27 cellular contexts compared by ENCODE assay signal in the genomic region with DNA sequence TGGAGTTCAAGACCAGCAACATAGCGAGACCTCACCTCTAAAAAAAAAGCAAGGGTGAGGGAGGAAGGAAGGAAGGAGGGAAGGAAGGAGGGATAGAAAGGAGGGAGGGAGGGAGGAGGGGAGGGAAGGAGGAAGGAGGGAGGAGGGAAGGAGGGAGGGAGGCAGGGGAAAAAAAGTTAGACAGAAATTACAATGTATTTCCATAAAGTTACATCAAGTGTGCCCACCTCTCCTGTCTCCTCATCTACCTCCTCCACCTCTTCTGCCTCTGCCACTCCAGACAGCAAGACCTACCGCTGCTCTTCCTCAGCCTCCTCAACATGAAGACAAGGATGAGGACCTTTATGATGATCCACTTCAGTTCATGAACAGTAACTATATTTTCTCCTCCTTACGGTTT. TPM values are rescaled to one million over a fixed set of nuclear protein-coding genes. Genes with fewer than 3 reads are reported as not detected.
A peak's percentile ranks its signal among the peaks of the same experiment; 100 is the strongest.
DNase-seq lines count a peak whose midpoint lies in the region; ATAC-seq, FAIRE-seq and TF ChIP-seq lines count a peak whose summit lies in the region.
"Had no signal": no experiment of that assay in that cellular context is flagged by ENCODE, and none has a peak within 500 bp of the region (broad histone marks: within the 10 kb centered on the region; RNA-seq: fewer than 3 reads in every experiment).

No MANE protein-coding gene starts in this region.

- no peak overlapping the region for H2AK5ac ChIP-seq in trophoblast cell (ENCODE audit: low read length)

- H3K79me2 ChIP-seq in HepG2 (ENCODE audit: insufficient read depth, low read length) (peaks cover 94% of the 10 kb centered on the region), trophoblast cell (ENCODE audit: control insufficient read depth, insufficient read depth, low read length, poor library complexity) (no peaks in the 10 kb centered on the region)

- H3K4me3 ChIP-seq in HepG2 (replicated peaks in 1 of 3; ENCODE audit: insufficient read depth in 1 of 3, low read depth in 2 of 3, low read length in 3 of 3), result no peak overlapping the region
- H3K4me3 ChIP-seq in right lobe of liver, result no peak overlapping the region
- no peak overlapping the region for H3K4me3 ChIP-seq in HEK293 (ENCODE audit: low read depth, low read length)
- H3K4me3 ChIP-seq in trophoblast cell (ENCODE audit: low read depth, low read length), result no peak overlapping the region
- H3K4me3 ChIP-seq: A549; BLaER1 treated with 17β-estradiol and CSF1 and Interleukin-3, amounts not matched to agents 10 nM and 100 nM; GM12878 had no signal

- H3K14ac ChIP-seq in trophoblast cell (ENCODE audit: low read length), result no peak overlapping the region

- no peak overlapping the region for H2BK120ac ChIP-seq in trophoblast cell (ENCODE audit: insufficient read depth, low read length, poor library complexity)

- no peak for TF ChIP-seq CTCF in HepG2 (CRISPR knock-in tag; IDR thresholded peaks at IDR 0.05)
- no peak for TF ChIP-seq CTCF in right lobe of liver (IDR thresholded peaks at IDR 0.05)
- TF ChIP-seq CTCF in HEK293 (tag by site-specific recombination; IDR thresholded peaks at IDR 0.05), result no peak

- H3K27ac ChIP-seq in HepG2 (ENCODE audit: extremely low read length, insufficient read depth, low read length), result no peak overlapping the region
- H3K27ac ChIP-seq in right lobe of liver, result no peak overlapping the region
- no peak overlapping the region for H3K27ac ChIP-seq in HEK293 (ENCODE audit: extremely low read depth, low read depth, low read length)
- H3K27ac ChIP-seq in trophoblast cell (ENCODE audit: low read depth, low read length), result no peak overlapping the region
- H3K27ac ChIP-seq: 22Rv1; A549; BLaER1 treated with 17β-estradiol and CSF1 and Interleukin-3, amounts not matched to agents 10 nM and 100 nM had no signal

- H3K9me3 Mint-ChIP-seq in activated CD4-positive, alpha-beta T cell treated with anti-CD3 and anti-CD28 coated beads, Interleukin-2, amount 10 ng/mL, durations not matched to agents 24 days and 14 days, result no peaks in the 10 kb centered on the region
- H3K9me3 Mint-ChIP-seq in activated CD4-positive, alpha-beta T cell treated with anti-CD3 and anti-CD28 coated beads, Interleukin-2, amount 10 ng/mL, durations not matched to agents 7 days and 5 days, result no peaks in the 10 kb centered on the region
- H3K9me3 Mint-ChIP-seq: CD14-positive monocyte; CD4-positive, alpha-beta memory T cell; CD4-positive, CD25-positive, alpha-beta regulatory T cell; CD8-positive, alpha-beta memory T cell had no signal

- peaks cover 6% of the 10 kb centered on the region for H4K20me1 ChIP-seq in HepG2 (ENCODE audit: insufficient read depth, low read length)

- H3K36me3 ChIP-seq in HepG2 (replicated peaks in 1 of 2; ENCODE audit: control insufficient read depth in 1 of 2, insufficient read depth in 2 of 2, low read length in 2 of 2) (no peaks in the 10 kb centered on the region; a peak in 2 of 5 replicates), right lobe of liver (no peaks in the 10 kb centered on the region), HEK293 (ENCODE audit: control insufficient read depth in 2 of 2, insufficient read depth in 1 of 2, low read length in 2 of 2) (no peaks in the 10 kb centered on the region; a peak in 1 of 3 replicates), trophoblast cell (ENCODE audit: control insufficient read depth in 1 of 2, insufficient read depth in 2 of 2, low read length in 2 of 2) (no peaks in the 10 kb centered on the region)

- H3K4me1 ChIP-seq in HepG2 (ENCODE audit: insufficient read depth, low read length) (peaks cover 68% of the 10 kb centered on the region), right lobe of liver (no peaks in the 10 kb centered on the region), HEK293 (ENCODE audit: control insufficient read depth, insufficient read depth, low read length) (no peaks in the 10 kb centered on the region), trophoblast cell (ENCODE audit: control insufficient read depth in 1 of 2, insufficient read depth in 2 of 2, low read length in 2 of 2) (peaks cover 0 to 2% of the 10 kb centered on the region in 2 experiments)
- H3K4me1 ChIP-seq: A549 had no signal

- CTCF ChIA-PET in activated CD4-positive, alpha-beta T cell treated with anti-CD3 and anti-CD28 coated beads, Interleukin-2, amount 10 ng/mL, durations not matched to agents 7 days and 5 days (lab: Charles Lee), result interaction anchor here (0.7 to 1.1 kb wide), 3 partner anchors 30 to 718 kb away, joined by 3 read pairs; no protein-coding TSS in a partner anchor
- CTCF ChIA-PET in HepG2 (lab: Yijun Ruan, JAX; ENCODE audit: low intra/inter-chr PET ratio, low total read pairs), result no interaction called here
- CTCF ChIA-PET in HEK293 (lab: Yijun Ruan, JAX), result interaction anchor here (1.0 kb wide), 1 partner anchor 72 kb away, joined by 6 read pairs; no protein-coding TSS in a partner anchor

- no peak for FAIRE-seq in HepG2 (lab: Jason Lieb, UNC)
- FAIRE-seq: A549, GM12878, GM12892, GM18507 had no signal

- H3K23ac ChIP-seq in trophoblast cell (ENCODE audit: low read length), result no peak overlapping the region

- ATAC-seq in HepG2 (no peak), right lobe of liver (no peak)
- ATAC-seq: A549, GM12878 had no signal

- no peak overlapping the region for H3K27ac Mint-ChIP-seq in activated CD4-positive, alpha-beta T cell treated with anti-CD3 and anti-CD28 coated beads, Interleukin-2, amount 10 ng/mL, durations not matched to agents 24 days and 14 days
- no peak overlapping the region for H3K27ac Mint-ChIP-seq in activated CD4-positive, alpha-beta T cell treated with anti-CD3 and anti-CD28 coated beads, Interleukin-2, amount 10 ng/mL, durations not matched to agents 7 days and 5 days
- H3K27ac Mint-ChIP-seq: B cell; CD4-positive, CD25-positive, alpha-beta regulatory T cell had no signal

- no TSS peak for BruUV-seq in HepG2 (replicated peaks; lab: Mats Ljungman, UMichigan)

- H3K4ac ChIP-seq in trophoblast cell (ENCODE audit: low read depth, low read length), result peak overlapping the region; percentile 46

- peaks cover 21% of the 10 kb centered on the region for H3K36me3 Mint-ChIP-seq in activated CD4-positive, alpha-beta T cell treated with anti-CD3 and anti-CD28 coated beads, Interleukin-2, amount 10 ng/mL, durations not matched to agents 24 days and 14 days (ENCODE audit: low read depth)
- H3K36me3 Mint-ChIP-seq in activated CD4-positive, alpha-beta T cell treated with anti-CD3 and anti-CD28 coated beads, Interleukin-2, amount 10 ng/mL, durations not matched to agents 7 days and 5 days (ENCODE audit: low read depth), result peaks cover 24% of the 10 kb centered on the region

- TF ChIP-seq RAD21 in HepG2 (CRISPR knock-in tag; IDR thresholded peaks at IDR 0.05), result no peak

- DNase-seq in activated CD4-positive, alpha-beta T cell treated with anti-CD3 and anti-CD28 coated beads, Interleukin-2, amount 10 ng/mL, durations not matched to agents 24 days and 14 days, result peak; percentile 40
- no peak for DNase-seq in activated CD4-positive, alpha-beta T cell treated with anti-CD3 and anti-CD28 coated beads, Interleukin-2, amount 10 ng/mL, durations not matched to agents 7 days and 5 days
- DNase-seq in HepG2 (ENCODE audit: low spot score) (no peak), right lobe of liver (no peak), trophoblast cell (no peak), C1 segment of cervical spinal cord (lab: John Stamatoyannopoulos, UW) (no peak)
- DNase-seq: AML-193; CD4-positive, alpha-beta memory T cell; CD4-positive, CD25-positive, alpha-beta regulatory T cell; CD8-positive, alpha-beta memory T cell; COR-L47; DMS 273 treated with DMSO at 0.1 percent for 48 hours; DMS153; DMS53; DMS79; DND-41; EL; GDM1 had no signal

- H2BK12ac ChIP-seq in trophoblast cell (ENCODE audit: low read length), result no peak overlapping the region

- H3K9ac ChIP-seq in HepG2 (ENCODE audit: insufficient read depth, low read depth, low read length) (no peak overlapping the region), trophoblast cell (ENCODE audit: low read length) (no peak overlapping the region)
- H3K9ac ChIP-seq: BLaER1 treated with 17β-estradiol and CSF1 and Interleukin-3, amounts not matched to agents 10 nM and 100 nM had no signal

- H3K27me3 Mint-ChIP-seq in activated CD4-positive, alpha-beta T cell treated with anti-CD3 and anti-CD28 coated beads, Interleukin-2, amount 10 ng/mL, durations not matched to agents 24 days and 14 days, result no peaks in the 10 kb centered on the region
- no peaks in the 10 kb centered on the region for H3K27me3 Mint-ChIP-seq in activated CD4-positive, alpha-beta T cell treated with anti-CD3 and anti-CD28 coated beads, Interleukin-2, amount 10 ng/mL, durations not matched to agents 7 days and 5 days
- H3K27me3 Mint-ChIP-seq: B cell; CD4-positive, alpha-beta memory T cell; CD4-positive, CD25-positive, alpha-beta regulatory T cell; CD8-positive, alpha-beta memory T cell had no signal

- no peak overlapping the region for H3K18ac ChIP-seq in trophoblast cell (ENCODE audit: low read length)

- H3K9me3 ChIP-seq in HepG2 (ENCODE audit: low read length) (no peaks in the 10 kb centered on the region), right lobe of liver (no peaks in the 10 kb centered on the region), HEK293 (ENCODE audit: control insufficient read depth, insufficient read depth, low read depth, low read length) (no peaks in the 10 kb centered on the region), trophoblast cell (ENCODE audit: insufficient read depth, low read depth, low read length) (no peaks in the 10 kb centered on the region)
- H3K9me3 ChIP-seq: A549 had no signal

- in situ Hi-C loops in HepG2 (cut with HindIII; ENCODE audit: extremely low pct_ligation_motif_present, low pct_unique_long_range_greater_than_20kb), result no loop called here

- H4K91ac ChIP-seq in trophoblast cell (ENCODE audit: low read depth, low read length), result no peak overlapping the region

- POLR2A ChIA-PET in activated CD4-positive, alpha-beta T cell treated with anti-CD3 and anti-CD28 coated beads, Interleukin-2, amount 10 ng/mL, durations not matched to agents 7 days and 5 days (lab: Charles Lee), result no interaction called here
- POLR2A ChIA-PET in HepG2 (lab: Yijun Ruan, JAX) (interaction anchor here (1.0 kb wide), 1 partner anchor 33 kb away, joined by 3 read pairs; a partner anchor contains a TSS), HEK293 (lab: Yijun Ruan, JAX) (no interaction called here)

- H3K4me2 ChIP-seq in HepG2 (ENCODE audit: low read depth, low read length) (no peak overlapping the region), trophoblast cell (ENCODE audit: low read length) (no peak overlapping the region)
- H3K4me2 ChIP-seq: A549; BLaER1 treated with 17β-estradiol and CSF1 and Interleukin-3, amounts not matched to agents 10 nM and 100 nM had no signal

- no peak overlapping the region for H3K4me3 Mint-ChIP-seq in activated CD4-positive, alpha-beta T cell treated with anti-CD3 and anti-CD28 coated beads, Interleukin-2, amount 10 ng/mL, durations not matched to agents 24 days and 14 days
- H3K4me3 Mint-ChIP-seq in activated CD4-positive, alpha-beta T cell treated with anti-CD3 and anti-CD28 coated beads, Interleukin-2, amount 10 ng/mL, durations not matched to agents 7 days and 5 days, result no peak overlapping the region
- H3K4me3 Mint-ChIP-seq: B cell; CD14-positive monocyte; CD8-positive, alpha-beta memory T cell had no signal

- no peak for TF ChIP-seq POLR2A in HepG2 (IDR thresholded peaks at IDR 0.05; ENCODE audit: insufficient read depth in 1 of 2, low read depth in 2 of 2, low read length in 2 of 2)
- no peak for TF ChIP-seq POLR2A in right lobe of liver (IDR thresholded peaks at IDR 0.05)

- H3K4me1 Mint-ChIP-seq in activated CD4-positive, alpha-beta T cell treated with anti-CD3 and anti-CD28 coated beads, Interleukin-2, amount 10 ng/mL, durations not matched to agents 24 days and 14 days, result peaks cover 17% of the 10 kb centered on the region
- peaks cover 21% of the 10 kb centered on the region for H3K4me1 Mint-ChIP-seq in activated CD4-positive, alpha-beta T cell treated with anti-CD3 and anti-CD28 coated beads, Interleukin-2, amount 10 ng/mL, durations not matched to agents 7 days and 5 days

- H3K79me1 ChIP-seq in trophoblast cell (ENCODE audit: low read length), result no peaks in the 10 kb centered on the region

- 96% methylated on average over 3 of the region's 3 CpGs for WGBS in HepG2 (ENCODE audit: low lambda C conversion rate)
- WGBS in right lobe of liver (ENCODE audit: insufficient coverage, low coverage, low lambda C conversion rate, missing lambda C conversion rate), result 90% methylated on average over 3 of the region's 3 CpGs
- no CpG with 5 or more reads among the region's 3 CpGs for WGBS in trophoblast cell (ENCODE audit: extremely low coverage, insufficient coverage, insufficient read length)

- TF ChIP-seq EP300 in HepG2 (IDR thresholded peaks at IDR 0.05; ENCODE audit: low read depth in 2 of 2, low read length in 2 of 2) (no peak), HepG2 (CRISPR knock-in tag; IDR thresholded peaks at IDR 0.05; ENCODE audit: borderline replicate concordance) (no peak)

- H3K27me3 ChIP-seq in HepG2 (ENCODE audit: control insufficient read depth in 1 of 2, insufficient read depth in 2 of 2, low read length in 2 of 2) (no peaks in the 10 kb centered on the region; a peak in 1 of 5 replicates), right lobe of liver (no peaks in the 10 kb centered on the region), trophoblast cell (ENCODE audit: insufficient read depth, low read length) (no peaks in the 10 kb centered on the region)
- H3K27me3 ChIP-seq: BLaER1 treated with 17β-estradiol and CSF1 and Interleukin-3, amounts not matched to agents 10 nM and 100 nM had no signal

- H2BK5ac ChIP-seq in trophoblast cell (ENCODE audit: low read depth, low read length, poor library complexity), result no peak overlapping the region

- no peak overlapping the region for H4K8ac ChIP-seq in trophoblast cell (ENCODE audit: low read depth, low read length)

- no peak overlapping the region for H4K12ac ChIP-seq in trophoblast cell (ENCODE audit: low read depth, low read length)

- intact Hi-C loops in activated CD4-positive, alpha-beta T cell treated with anti-CD3 and anti-CD28 coated beads, Interleukin-2, amount 10 ng/mL, durations not matched to agents 24 days and 14 days (cut with micrococcal nuclease), result no loop called here
- intact Hi-C loops in HepG2 (cut with micrococcal nuclease; ENCODE audit: unreplicated experiment) (no loop called here), right lobe of liver (cut with DNase I) (loop anchor here in 1 of 2 donors (10.0 kb wide), 1 partner anchor 98 kb away; a partner anchor contains a TSS)

- H2AFZ ChIP-seq in HepG2 (ENCODE audit: low read length) (no peak overlapping the region), trophoblast cell (ENCODE audit: insufficient read depth, low read length, poor library complexity) (no peak overlapping the region)

RNA-seq across cellular contexts. Expression of a gene that starts 8.3 kb away (rescaled TPM):
- total RNA-seq in activated CD4-positive, alpha-beta T cell treated with anti-CD3 and anti-CD28 coated beads, Interleukin-2, amount 10 ng/mL, durations not matched to agents 24 days and 14 days, result 25.4 and 28.8 TPM in 2 replicates
- total RNA-seq in activated CD4-positive, alpha-beta T cell treated with anti-CD3 and anti-CD28 coated beads, Interleukin-2, amount 10 ng/mL, durations not matched to agents 7 days and 5 days, result 10 to 100 TPM; 39.1 to 48.1 TPM
- total RNA-seq in HepG2 (2016; rRNA removed; fragmentation: Illumina TruSeq; extraction: Trizol), result 25.2 and 37.9 TPM in 2 replicates
- 8.4 and 9.1 TPM in 2 replicates for total RNA-seq in HepG2 (2016; cell fraction: cytosol; rRNA removed; fragmentation: Illumina TruSeq; extraction: Trizol; ENCODE audit: low read depth)
- total RNA-seq in HepG2 (2016; cell fraction: insoluble cytoplasmic fraction; rRNA removed; fragmentation: Illumina TruSeq; extraction: Trizol), result 25.9 and 35.0 TPM in 2 replicates
- 22.0 and 27.4 TPM in 2 replicates for total RNA-seq in HepG2 (2016; cell fraction: membrane; rRNA removed; fragmentation: Illumina TruSeq; extraction: Trizol)
- total RNA-seq in HepG2 (2016; cell fraction: nucleus; rRNA removed; fragmentation: Illumina TruSeq; extraction: Trizol), result 17.6 and 19.1 TPM in 2 replicates
- polyA plus RNA-seq in HepG2 (2011; rRNA removed), result 22.8 and 32.9 TPM in 2 replicates
- 19.1 and 19.4 TPM in 2 replicates for polyA plus RNA-seq in HepG2 (2011; cell fraction: cytosol; rRNA removed)
- 8.3 and 11.2 TPM in 2 replicates for polyA plus RNA-seq in HepG2 (2011; cell fraction: nucleus; rRNA removed)
- 11.1 and 21.5 TPM in 2 replicates for polyA plus RNA-seq in HepG2 (2012)
- 1.1 and 1.4 TPM in 2 replicates for polyA plus RNA-seq in HepG2 (2016; cell fraction: cytosol; fragmentation: Illumina TruSeq; extraction: Trizol; ENCODE audit: low read depth)
- 22.9 and 24.1 TPM in 2 replicates for polyA plus RNA-seq in HepG2 (2016; cell fraction: insoluble cytoplasmic fraction; fragmentation: Illumina TruSeq; extraction: Trizol; ENCODE audit: low read depth)
- 6.1 and 7.3 TPM in 2 replicates for polyA plus RNA-seq in HepG2 (2016; cell fraction: membrane; fragmentation: Illumina TruSeq; extraction: Trizol; ENCODE audit: low read depth)
- polyA plus RNA-seq in HepG2 (2016; cell fraction: nucleus; fragmentation: Illumina TruSeq; extraction: Trizol; ENCODE audit: insufficient read depth, low read depth), result 12.3 and 15.5 TPM in 2 replicates
- polyA minus RNA-seq in HepG2 (2011; rRNA and poly(A)+ RNA removed; ENCODE audit: low replicate concordance), result 41.1 and 60.7 TPM in 2 replicates
- polyA minus RNA-seq in HepG2 (2011; cell fraction: cytosol; rRNA and poly(A)+ RNA removed), result 36.7 and 41.0 TPM in 2 replicates
- 54.2 and 57.2 TPM in 2 replicates for polyA minus RNA-seq in HepG2 (2011; cell fraction: nucleus; rRNA and poly(A)+ RNA removed)
- 1 to 10 TPM; 5.4 to 8.1 (median 6.0) TPM for total RNA-seq in right lobe of liver
- polyA plus RNA-seq in trophoblast cell (2013), result 13.7 and 13.8 TPM in 2 replicates

RNA-seq across cellular contexts. Expression of a gene that starts 32.7 kb away (rescaled TPM):
- total RNA-seq in activated CD4-positive, alpha-beta T cell treated with anti-CD3 and anti-CD28 coated beads, Interleukin-2, amount 10 ng/mL, durations not matched to agents 24 days and 14 days, result 36.5 and 37.5 TPM in 2 replicates
- 10 to 100 TPM; 28.0 to 29.3 TPM for total RNA-seq in activated CD4-positive, alpha-beta T cell treated with anti-CD3 and anti-CD28 coated beads, Interleukin-2, amount 10 ng/mL, durations not matched to agents 7 days and 5 days
- 52.5 and 90.4 TPM in 2 replicates for total RNA-seq in HepG2 (2016; rRNA removed; fragmentation: Illumina TruSeq; extraction: Trizol)
- 17.0 and 18.1 TPM in 2 replicates for total RNA-seq in HepG2 (2016; cell fraction: cytosol; rRNA removed; fragmentation: Illumina TruSeq; extraction: Trizol; ENCODE audit: low read depth)
- total RNA-seq in HepG2 (2016; cell fraction: insoluble cytoplasmic fraction; rRNA removed; fragmentation: Illumina TruSeq; extraction: Trizol), result 53.2 and 103 TPM in 2 replicates
- total RNA-seq in HepG2 (2016; cell fraction: membrane; rRNA removed; fragmentation: Illumina TruSeq; extraction: Trizol), result 24.5 and 29.1 TPM in 2 replicates
- 26.7 and 28.0 TPM in 2 replicates for total RNA-seq in HepG2 (2016; cell fraction: nucleus; rRNA removed; fragmentation: Illumina TruSeq; extraction: Trizol)
- 22.3 and 28.8 TPM in 2 replicates for polyA plus RNA-seq in HepG2 (2011; rRNA removed)
- 16.5 and 20.2 TPM in 2 replicates for polyA plus RNA-seq in HepG2 (2011; cell fraction: cytosol; rRNA removed)
- polyA plus RNA-seq in HepG2 (2011; cell fraction: nucleus; rRNA removed), result 9.4 and 9.9 TPM in 2 replicates
- polyA plus RNA-seq in HepG2 (2012), result 32.2 and 38.7 TPM in 2 replicates
- 13.9 and 15.1 TPM in 2 replicates for polyA plus RNA-seq in HepG2 (2016; cell fraction: cytosol; fragmentation: Illumina TruSeq; extraction: Trizol; ENCODE audit: low read depth)
- 67.6 and 70.2 TPM in 2 replicates for polyA plus RNA-seq in HepG2 (2016; cell fraction: insoluble cytoplasmic fraction; fragmentation: Illumina TruSeq; extraction: Trizol; ENCODE audit: low read depth)
- polyA plus RNA-seq in HepG2 (2016; cell fraction: membrane; fragmentation: Illumina TruSeq; extraction: Trizol; ENCODE audit: low read depth), result 16.2 and 20.1 TPM in 2 replicates
- 23.3 and 23.6 TPM in 2 replicates for polyA plus RNA-seq in HepG2 (2016; cell fraction: nucleus; fragmentation: Illumina TruSeq; extraction: Trizol; ENCODE audit: insufficient read depth, low read depth)
- 7.8 and 11.4 TPM in 2 replicates for polyA minus RNA-seq in HepG2 (2011; rRNA and poly(A)+ RNA removed; ENCODE audit: low replicate concordance)
- 12.4 and 14.8 TPM in 2 replicates for polyA minus RNA-seq in HepG2 (2011; cell fraction: cytosol; rRNA and poly(A)+ RNA removed)
- polyA minus RNA-seq in HepG2 (2011; cell fraction: nucleus; rRNA and poly(A)+ RNA removed), result 18.3 and 19.8 TPM in 2 replicates
- total RNA-seq in right lobe of liver, result 10 to 100 TPM; 11.1 to 18.9 (median 14.7) TPM
- 36.3 and 36.7 TPM in 2 replicates for polyA plus RNA-seq in trophoblast cell (2013)
